In the genomic region with DNA sequence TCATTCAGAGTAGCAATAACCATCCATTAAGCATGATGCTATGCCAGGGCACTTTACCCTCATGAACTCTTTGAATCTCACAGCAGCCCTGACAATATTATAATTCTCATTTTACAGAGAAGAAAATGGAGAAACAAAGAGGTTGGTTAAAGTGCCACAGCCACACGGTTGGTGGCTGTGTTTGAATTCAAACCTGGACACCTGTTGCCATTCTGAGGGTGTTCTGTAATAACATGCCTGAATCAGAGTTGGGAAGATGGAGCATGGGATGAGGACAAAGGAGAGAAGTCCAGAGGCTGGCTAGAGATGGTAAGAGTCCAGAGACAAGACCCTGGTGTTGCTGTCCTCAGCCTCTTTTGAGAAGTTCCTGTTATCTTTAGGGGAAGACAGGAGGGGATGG, we compare ENCODE assay signal across 18 cellular contexts.
DNase-seq lines count a peak whose midpoint lies in the region; ATAC-seq and TF ChIP-seq lines count a peak whose summit lies in the region.
"Had no signal": no experiment of that assay in that cellular context is flagged by ENCODE, and none has a peak within 500 bp of the region (broad histone marks: within the 10 kb centered on the region; RNA-seq: fewer than 3 reads in every experiment).

No MANE protein-coding gene starts in this region.

- H3K27ac Mint-ChIP-seq in endothelial cell (ENCODE audit: unreplicated experiment) = no peak overlapping the region
- peak overlapping the region; percentile 94 for H3K27ac Mint-ChIP-seq in progenitor cell of endocrine pancreas
- H3K27ac Mint-ChIP-seq in osteocyte (ENCODE audit: unreplicated experiment) = no peak overlapping the region
- H3K27ac Mint-ChIP-seq in stimulated activated memory B cell treated with anti-CD40 and anti-IgM and Interleukin-4, amounts not matched to agents 10 μg/mL and 1 μg/mL and 100 μg/mL, for 72 hours = no peak overlapping the region
- H3K27ac Mint-ChIP-seq: GM23338 had no signal

- H3K9me3 Mint-ChIP-seq in endothelial cell (ENCODE audit: unreplicated experiment) (no peaks in the 10 kb centered on the region), progenitor cell of endocrine pancreas (ENCODE audit: low read depth) (no peaks in the 10 kb centered on the region), osteocyte (ENCODE audit: unreplicated experiment) (no peaks in the 10 kb centered on the region)
- H3K9me3 Mint-ChIP-seq in stimulated activated memory B cell treated with anti-CD40 and anti-IgM and Interleukin-4, amounts not matched to agents 10 μg/mL and 1 μg/mL and 100 μg/mL, for 72 hours = peaks cover 7% of the 10 kb centered on the region

- H3K36me3 ChIP-seq in HEK293 (ENCODE audit: control insufficient read depth in 2 of 2, insufficient read depth in 1 of 2, low read length in 2 of 2) = no peaks in the 10 kb centered on the region

- CTCF ChIA-PET in HEK293 (lab: Yijun Ruan, JAX) = no interaction called here

- TF ChIP-seq CTCF in HEK293 (tag by site-specific recombination; IDR thresholded peaks at IDR 0.05) (no peak), endothelial cell (IDR thresholded peaks at IDR 0.05; ENCODE audit: unreplicated experiment) (no peak), progenitor cell of endocrine pancreas (IDR thresholded peaks at IDR 0.05; ENCODE audit: unreplicated experiment) (no peak), osteocyte (IDR thresholded peaks at IDR 0.05) (no peak)

- H3K9me3 ChIP-seq in HEK293 (ENCODE audit: control insufficient read depth, insufficient read depth, low read depth, low read length) = no peaks in the 10 kb centered on the region
- H3K9me3 ChIP-seq: A549 had no signal

- H3K27ac ChIP-seq in HEK293 (ENCODE audit: extremely low read depth, low read depth, low read length) = no peak overlapping the region
- H3K27ac ChIP-seq: 22Rv1, A549, C4-2B, HL-60 had no signal

- no peak for ATAC-seq in stimulated activated memory B cell treated with anti-CD40 and anti-IgM and Interleukin-4, amounts not matched to agents 10 μg/mL and 1 μg/mL and 100 μg/mL, for 72 hours
- ATAC-seq: GM23338 had no signal

- POLR2A ChIA-PET in HEK293 (lab: Yijun Ruan, JAX) = no interaction called here

- H3K27me3 Mint-ChIP-seq in endothelial cell (ENCODE audit: unreplicated experiment) (peaks cover 10% of the 10 kb centered on the region), progenitor cell of endocrine pancreas (peaks cover 12% of the 10 kb centered on the region), osteocyte (ENCODE audit: unreplicated experiment) (peaks cover 2% of the 10 kb centered on the region)
- peaks cover 40% of the 10 kb centered on the region for H3K27me3 Mint-ChIP-seq in stimulated activated memory B cell treated with anti-CD40 and anti-IgM and Interleukin-4, amounts not matched to agents 10 μg/mL and 1 μg/mL and 100 μg/mL, for 72 hours

- H3K4me3 Mint-ChIP-seq in endothelial cell (ENCODE audit: unreplicated experiment) (peak overlapping the region; percentile 42), progenitor cell of endocrine pancreas (ENCODE audit: low read depth) (no peak overlapping the region), osteocyte (ENCODE audit: unreplicated experiment) (no peak overlapping the region)
- no peak overlapping the region for H3K4me3 Mint-ChIP-seq in stimulated activated memory B cell treated with anti-CD40 and anti-IgM and Interleukin-4, amounts not matched to agents 10 μg/mL and 1 μg/mL and 100 μg/mL, for 72 hours
- H3K4me3 Mint-ChIP-seq: CD4-positive, alpha-beta memory T cell; GM23338; HFFc6 had no signal

- peaks cover 10% of the 10 kb centered on the region for H3K36me3 Mint-ChIP-seq in endothelial cell (ENCODE audit: low read depth, unreplicated experiment)
- no peaks in the 10 kb centered on the region for H3K36me3 Mint-ChIP-seq in progenitor cell of endocrine pancreas (ENCODE audit: insufficient read depth)
- H3K36me3 Mint-ChIP-seq in osteocyte (ENCODE audit: unreplicated experiment) = no peaks in the 10 kb centered on the region
- no peaks in the 10 kb centered on the region for H3K36me3 Mint-ChIP-seq in stimulated activated memory B cell treated with anti-CD40 and anti-IgM and Interleukin-4, amounts not matched to agents 10 μg/mL and 1 μg/mL and 100 μg/mL, for 72 hours
- H3K36me3 Mint-ChIP-seq: CD4-positive, alpha-beta memory T cell had no signal

- no peaks in the 10 kb centered on the region for H3K4me1 Mint-ChIP-seq in endothelial cell (ENCODE audit: unreplicated experiment)
- peaks cover 2% of the 10 kb centered on the region for H3K4me1 Mint-ChIP-seq in progenitor cell of endocrine pancreas (ENCODE audit: low read depth)
- H3K4me1 Mint-ChIP-seq in osteocyte (ENCODE audit: unreplicated experiment) = no peaks in the 10 kb centered on the region
- H3K4me1 Mint-ChIP-seq in stimulated activated memory B cell treated with anti-CD40 and anti-IgM and Interleukin-4, amounts not matched to agents 10 μg/mL and 1 μg/mL and 100 μg/mL, for 72 hours = no peaks in the 10 kb centered on the region

- no peaks in the 10 kb centered on the region for H3K4me1 ChIP-seq in HEK293 (ENCODE audit: control insufficient read depth, insufficient read depth, low read length)
- H3K4me1 ChIP-seq: A549 had no signal

- DNase-seq in NCI-H748 (lab: John Stamatoyannopoulos, UW; ENCODE audit: unreplicated experiment) = peak; percentile 13
- DNase-seq in NCI-H748 treated with DMSO at 0.1 percent for 48 hours (lab: John Stamatoyannopoulos, UW) = no peak
- DNase-seq in endothelial cell (ENCODE audit: low spot score) = no peak
- DNase-seq in progenitor cell of endocrine pancreas (ENCODE audit: low spot score, unreplicated experiment) = no peak
- no peak for DNase-seq in osteocyte (ENCODE audit: extremely low spot score, unreplicated experiment)
- DNase-seq in COLO668 (lab: John Stamatoyannopoulos, UW; ENCODE audit: unreplicated experiment) = no peak
- DNase-seq: AML-193; CD4-positive, alpha-beta memory T cell; HCEC 1CT; HFFc6; IMR-90 had no signal

- no peak overlapping the region for H3K4me3 ChIP-seq in HEK293 (ENCODE audit: low read depth, low read length)
- H3K4me3 ChIP-seq: A549, GM23338 had no signal

TF ChIP-seq in HEK293, 187 proteins besides CTCF, POLR2A, EP300 and RAD21:
- no peak for TF ChIP-seq HOXD13 (CRISPR knock-in tag; IDR thresholded peaks at IDR 0.05; ENCODE audit: borderline replicate concordance)
- no peak for TF ChIP-seq KLF7 (tag by site-specific recombination; IDR thresholded peaks at IDR 0.05; ENCODE audit: borderline replicate concordance)
- peak; percentile 72; the same call in 1 of the 2 replicates for TF ChIP-seq SCRT2 (tag by site-specific recombination; IDR thresholded peaks at IDR 0.05)
- no peak for TF ChIP-seq ZNF23 (tag by site-specific recombination; IDR thresholded peaks at IDR 0.05; ENCODE audit: borderline replicate concordance)
- peak; percentile 59; the same call in 1 of the 2 replicates for TF ChIP-seq SCRT1 (tag by site-specific recombination; IDR thresholded peaks at IDR 0.05; ENCODE audit: borderline replicate concordance)
TF ChIP-seq in HEK293: peak in this region for 2.
